ENCODE assay signal across 16 cellular contexts in the genomic region with DNA sequence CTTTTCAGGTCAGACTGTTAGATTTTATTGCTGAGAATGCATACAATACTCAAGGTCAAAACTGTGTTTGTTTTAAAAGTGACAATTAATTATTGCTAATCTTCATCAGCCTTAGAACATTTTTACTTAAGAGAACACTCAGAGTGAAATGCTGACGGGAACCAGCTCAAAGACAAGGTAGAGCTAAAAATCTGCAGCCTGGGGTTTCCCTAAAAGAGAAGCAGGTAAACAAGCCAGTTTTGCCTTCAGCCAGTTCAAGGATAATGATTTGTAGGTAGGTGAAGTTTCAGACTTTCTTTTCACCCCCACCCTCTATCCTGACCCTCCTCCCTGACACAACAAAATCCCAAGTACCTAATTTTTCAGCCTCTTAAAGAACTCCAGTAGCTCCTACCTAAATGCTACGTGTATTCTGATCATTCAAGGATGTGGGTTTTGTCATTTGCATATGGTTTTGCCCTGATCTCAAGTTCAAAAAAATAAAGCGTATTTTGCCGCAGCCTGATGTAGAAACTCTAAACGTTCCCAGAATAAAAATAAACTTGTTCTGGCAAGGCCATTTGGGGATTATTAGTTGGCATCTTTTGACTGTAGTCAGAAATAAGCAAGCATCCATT.
DNase-seq lines count a peak whose midpoint lies in the region; ATAC-seq and TF ChIP-seq lines count a peak whose summit lies in the region.
"Had no signal": no experiment of that assay in that cellular context is flagged by ENCODE, and none has a peak within 500 bp of the region (broad histone marks: within the 10 kb centered on the region; RNA-seq: fewer than 3 reads in every experiment).

No MANE protein-coding gene starts in this region.

- TF ChIP-seq CTCF in sigmoid colon (IDR thresholded peaks at IDR 0.05) (no peak), ascending aorta (IDR thresholded peaks at IDR 0.05) (no peak), WTC11 (IDR thresholded peaks at IDR 0.05) (no peak)

- H3K4me1 ChIP-seq in CD4-positive, CD25-positive, alpha-beta regulatory T cell (ENCODE audit: control insufficient read depth, insufficient read depth, low read length, poor library complexity, severe bottlenecking) = peaks cover 9% of the 10 kb centered on the region
- H3K4me1 ChIP-seq in sigmoid colon (no peaks in the 10 kb centered on the region), ascending aorta (no peaks in the 10 kb centered on the region)
- H3K4me1 ChIP-seq: prostate gland, upper lobe of left lung had no signal

- WGBS in sigmoid colon, 2 donors = 59 to 84% methylated on average over 5 of the region's 5 CpGs

- peak overlapping the region; percentile 69 for H3K4me3 ChIP-seq in CD4-positive, CD25-positive, alpha-beta regulatory T cell (ENCODE audit: low read depth, low read length)
- H3K4me3 ChIP-seq in sigmoid colon (no peak overlapping the region), ascending aorta (peak overlapping the region in 1 of 2 donors; percentile 21)
- H3K4me3 ChIP-seq: HAP-1, K562, prostate gland, upper lobe of left lung had no signal

- peak in 2 of 3 donors; percentile 37 to 59 for DNase-seq in CD4-positive, CD25-positive, alpha-beta regulatory T cell
- DNase-seq in sigmoid colon = no peak
- DNase-seq in ascending aorta (ENCODE audit: low spot score in 2 of 2) = no peak
- DNase-seq in activated gamma-delta T cell (lab: John Stamatoyannopoulos, UW) = no peak
- DNase-seq in WTC11 (ENCODE audit: low spot score) = no peak
- DNase-seq: activated CD4-positive, CD25-positive, alpha-beta regulatory T cell; NCI-H226; Right ventricle myocardium superior; upper lobe of left lung had no signal

- H3K9me3 ChIP-seq in CD4-positive, CD25-positive, alpha-beta regulatory T cell (ENCODE audit: control insufficient read depth in 2 of 2, low read length in 2 of 2) = no peaks in the 10 kb centered on the region
- H3K9me3 ChIP-seq in sigmoid colon = no peaks in the 10 kb centered on the region
- no peaks in the 10 kb centered on the region for H3K9me3 ChIP-seq in ascending aorta
- H3K9me3 ChIP-seq: prostate gland, upper lobe of left lung had no signal

- H3K36me3 ChIP-seq in CD4-positive, CD25-positive, alpha-beta regulatory T cell (ENCODE audit: control insufficient read depth, insufficient read depth, low read length) = no peaks in the 10 kb centered on the region
- H3K36me3 ChIP-seq in sigmoid colon (no peaks in the 10 kb centered on the region), ascending aorta (no peaks in the 10 kb centered on the region)
- H3K36me3 ChIP-seq: HAP-1, prostate gland, upper lobe of left lung had no signal

- POLR2A ChIA-PET in WTC11 (lab: Charles Lee) = no interaction called here

- no peaks in the 10 kb centered on the region for H3K27me3 ChIP-seq in CD4-positive, CD25-positive, alpha-beta regulatory T cell (ENCODE audit: control insufficient read depth, insufficient read depth, low read length)
- H3K27me3 ChIP-seq in sigmoid colon (no peaks in the 10 kb centered on the region), ascending aorta (no peaks in the 10 kb centered on the region)
- H3K27me3 ChIP-seq: upper lobe of left lung had no signal

- H3K36me3 Mint-ChIP-seq in CD4-positive, CD25-positive, alpha-beta regulatory T cell = no peaks in the 10 kb centered on the region
- H3K36me3 Mint-ChIP-seq in WTC11 = peaks cover 14% of the 10 kb centered on the region; the same call in 1 of the 2 replicates
- H3K36me3 Mint-ChIP-seq: activated naive CD4-positive, alpha-beta T cell treated with anti-CD3 and anti-CD28 coated beads, Interleukin-2, amount 50 U/mL, for 24 hours had no signal

- TF ChIP-seq EP300 in sigmoid colon (IDR thresholded peaks at IDR 0.05) = no peak

- H3K27ac Mint-ChIP-seq in CD4-positive, CD25-positive, alpha-beta regulatory T cell = peak overlapping the region in 2 of 3 donors; percentile 6 to 67
- H3K27ac Mint-ChIP-seq in WTC11 = no peak overlapping the region
- H3K27ac Mint-ChIP-seq: activated naive CD4-positive, alpha-beta T cell treated with anti-CD3 and anti-CD28 coated beads, Interleukin-2, amount 50 U/mL, for 24 hours had no signal

- H3K4me1 Mint-ChIP-seq in CD4-positive, CD25-positive, alpha-beta regulatory T cell = peaks cover 0 to 7% (median 0%) of the 10 kb centered on the region in 4 donors
- H3K4me1 Mint-ChIP-seq in WTC11 = no peaks in the 10 kb centered on the region
- H3K4me1 Mint-ChIP-seq: activated naive CD4-positive, alpha-beta T cell treated with anti-CD3 and anti-CD28 coated beads, Interleukin-2, amount 50 U/mL, for 24 hours had no signal

- peak overlapping the region; percentile 55 for H3K27ac ChIP-seq in CD4-positive, CD25-positive, alpha-beta regulatory T cell (ENCODE audit: insufficient read depth, low read length, poor library complexity, severe bottlenecking)
- H3K27ac ChIP-seq in sigmoid colon (no peak overlapping the region), ascending aorta (no peak overlapping the region)
- H3K27ac ChIP-seq: prostate gland, upper lobe of left lung had no signal

- H3K27me3 Mint-ChIP-seq in CD4-positive, CD25-positive, alpha-beta regulatory T cell = peaks cover 5% of the 10 kb centered on the region
- H3K27me3 Mint-ChIP-seq in WTC11 (ENCODE audit: low read depth) = no peaks in the 10 kb centered on the region

- intact Hi-C loops in sigmoid colon (cut with DNase I) (no loop called here), ascending aorta (cut with DNase I) (no loop called here)

- CTCF ChIA-PET in WTC11 (lab: Charles Lee) = interaction anchor here (1.2 to 1.3 kb wide), 2 partner anchors 15 to 997 kb away, joined by 4 to 11 read pairs; no protein-coding TSS in a partner anchor

- H3K9me3 Mint-ChIP-seq in CD4-positive, CD25-positive, alpha-beta regulatory T cell = peaks cover 0 to 7% (median 2%) of the 10 kb centered on the region in 7 donors
- H3K9me3 Mint-ChIP-seq in WTC11 = peaks cover 26% of the 10 kb centered on the region

- no peak for TF ChIP-seq POLR2A in sigmoid colon (IDR thresholded peaks at IDR 0.05)

- H3K4me3 Mint-ChIP-seq in CD4-positive, CD25-positive, alpha-beta regulatory T cell = peak overlapping the region in 2 of 4 donors; percentile 38 to 55
- H3K4me3 Mint-ChIP-seq in WTC11 = no peak overlapping the region
- H3K4me3 Mint-ChIP-seq: activated naive CD4-positive, alpha-beta T cell treated with anti-CD3 and anti-CD28 coated beads, Interleukin-2, amount 50 U/mL, for 24 hours had no signal

- ATAC-seq in CD4-positive, CD25-positive, alpha-beta regulatory T cell (ENCODE audit: low read depth in 2 of 2) = peak; percentile 34 to 73
- ATAC-seq in GM19025 (IDR thresholded peaks at IDR 0.05; ENCODE audit: low read depth, unreplicated experiment) (peak; percentile 82), HG02610 (IDR thresholded peaks at IDR 0.05; ENCODE audit: unreplicated experiment) (peak; percentile 92), HG03558 (IDR thresholded peaks at IDR 0.05; ENCODE audit: extremely low read depth, unreplicated experiment) (peak; percentile 92), WTC11 (no peak)
- ATAC-seq: K562 had no signal

TF ChIP-seq in WTC11, 78 proteins besides CTCF, POLR2A, EP300 and RAD21 (continues in another document):
- TF ChIP-seq, protein P1, sequence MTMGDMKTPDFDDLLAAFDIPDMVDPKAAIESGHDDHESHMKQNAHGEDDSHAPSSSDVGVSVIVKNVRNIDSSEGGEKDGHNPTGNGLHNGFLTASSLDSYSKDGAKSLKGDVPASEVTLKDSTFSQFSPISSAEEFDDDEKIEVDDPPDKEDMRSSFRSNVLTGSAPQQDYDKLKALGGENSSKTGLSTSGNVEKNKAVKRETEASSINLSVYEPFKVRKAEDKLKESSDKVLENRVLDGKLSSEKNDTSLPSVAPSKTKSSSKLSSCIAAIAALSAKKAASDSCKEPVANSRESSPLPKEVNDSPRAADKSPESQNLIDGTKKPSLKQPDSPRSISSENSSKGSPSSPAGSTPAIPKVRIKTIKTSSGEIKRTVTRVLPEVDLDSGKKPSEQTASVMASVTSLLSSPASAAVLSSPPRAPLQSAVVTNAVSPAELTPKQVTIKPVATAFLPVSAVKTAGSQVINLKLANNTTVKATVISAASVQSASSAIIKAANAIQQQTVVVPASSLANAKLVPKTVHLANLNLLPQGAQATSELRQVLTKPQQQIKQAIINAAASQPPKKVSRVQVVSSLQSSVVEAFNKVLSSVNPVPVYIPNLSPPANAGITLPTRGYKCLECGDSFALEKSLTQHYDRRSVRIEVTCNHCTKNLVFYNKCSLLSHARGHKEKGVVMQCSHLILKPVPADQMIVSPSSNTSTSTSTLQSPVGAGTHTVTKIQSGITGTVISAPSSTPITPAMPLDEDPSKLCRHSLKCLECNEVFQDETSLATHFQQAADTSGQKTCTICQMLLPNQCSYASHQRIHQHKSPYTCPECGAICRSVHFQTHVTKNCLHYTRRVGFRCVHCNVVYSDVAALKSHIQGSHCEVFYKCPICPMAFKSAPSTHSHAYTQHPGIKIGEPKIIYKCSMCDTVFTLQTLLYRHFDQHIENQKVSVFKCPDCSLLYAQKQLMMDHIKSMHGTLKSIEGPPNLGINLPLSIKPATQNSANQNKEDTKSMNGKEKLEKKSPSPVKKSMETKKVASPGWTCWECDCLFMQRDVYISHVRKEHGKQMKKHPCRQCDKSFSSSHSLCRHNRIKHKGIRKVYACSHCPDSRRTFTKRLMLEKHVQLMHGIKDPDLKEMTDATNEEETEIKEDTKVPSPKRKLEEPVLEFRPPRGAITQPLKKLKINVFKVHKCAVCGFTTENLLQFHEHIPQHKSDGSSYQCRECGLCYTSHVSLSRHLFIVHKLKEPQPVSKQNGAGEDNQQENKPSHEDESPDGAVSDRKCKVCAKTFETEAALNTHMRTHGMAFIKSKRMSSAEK (CRISPR knock-in tag; IDR thresholded peaks at IDR 0.05; ENCODE audit: borderline replicate concordance) = no peak
- TF ChIP-seq, protein P2, sequence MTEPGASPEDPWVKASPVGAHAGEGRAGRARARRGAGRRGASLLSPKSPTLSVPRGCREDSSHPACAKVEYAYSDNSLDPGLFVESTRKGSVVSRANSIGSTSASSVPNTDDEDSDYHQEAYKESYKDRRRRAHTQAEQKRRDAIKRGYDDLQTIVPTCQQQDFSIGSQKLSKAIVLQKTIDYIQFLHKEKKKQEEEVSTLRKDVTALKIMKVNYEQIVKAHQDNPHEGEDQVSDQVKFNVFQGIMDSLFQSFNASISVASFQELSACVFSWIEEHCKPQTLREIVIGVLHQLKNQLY (CRISPR knock-in tag; IDR thresholded peaks at IDR 0.05) = no peak
- TF ChIP-seq RELA (CRISPR knock-in tag; IDR thresholded peaks at IDR 0.05; ENCODE audit: borderline replicate concordance) (no peak), ZNF263 (CRISPR knock-in tag; IDR thresholded peaks at IDR 0.05; ENCODE audit: low read depth) (no peak), USF2 (CRISPR knock-in tag; IDR thresholded peaks at IDR 0.05) (no peak), PRRX2 (CRISPR knock-in tag; IDR thresholded peaks at IDR 0.05) (no peak)

Comparison
In these comparisons a context has a peak if more than half of its experiments do, and no peak if none do; other contexts are left out.
1. DNase-seq: peak in CD4-positive, CD25-positive, alpha-beta regulatory T cell (2 of 3); none in sigmoid colon (single experiment), ascending aorta (0 of 2), activated gamma-delta T cell (single experiment) and WTC11 (single experiment).